Comparison of ENCODE assay signal across 14 cellular contexts in genomic region chr15:100931143-100931890, GRCh38. TPM values are rescaled to one million over a fixed set of nuclear protein-coding genes. Genes with fewer than 3 reads are reported as not detected.
A peak's percentile ranks its signal among the peaks of the same experiment; 100 is the strongest.
DNase-seq lines count a peak whose midpoint lies in the region; ATAC-seq, FAIRE-seq and TF ChIP-seq lines count a peak whose summit lies in the region.
"Had no signal": no experiment of that assay in that cellular context is flagged by ENCODE, and none has a peak within 500 bp of the region (broad histone marks: within the 10 kb centered on the region; RNA-seq: fewer than 3 reads in every experiment).

No MANE protein-coding gene starts in this region.

- TF ChIP-seq POLR2A in GM12891 (IDR thresholded peaks at IDR 0.05; ENCODE audit: low read depth, low read length), result no peak

- peak overlapping the region; percentile 52 for H3K9ac ChIP-seq in OCI-LY1 (ENCODE audit: low read length)

- H3F3A ChIP-seq in OCI-LY1 (ENCODE audit: insufficient read depth, low read length), result no peaks in the 10 kb centered on the region

- H3K27ac Mint-ChIP-seq in activated T-helper 2 cell treated with anti-CD3 and anti-CD28 coated beads, Interferon-gamma antibody, Interleukin-2, Interleukin-4, amounts not matched to agents 10 μg/mL and 5 μg/mL and 100 μg/mL, durations not matched to agents 14 hours and 24 hours and 36 hours, result no peak overlapping the region
- H3K27ac Mint-ChIP-seq in activated CD4-positive, alpha-beta T cell treated with anti-CD3 and anti-CD28 coated beads, Interleukin-2, amount 10 ng/mL, durations not matched to agents 24 days and 14 days, result no peak overlapping the region

- peak; percentile 61 for ATAC-seq in GM19324 (IDR thresholded peaks at IDR 0.05; ENCODE audit: low FRiP score, unreplicated experiment)
- peak; percentile 61 for ATAC-seq in HG02884 (IDR thresholded peaks at IDR 0.05; ENCODE audit: unreplicated experiment)
- ATAC-seq: esophagus mucosa had no signal

- H3K9me2 ChIP-seq in OCI-LY1 (ENCODE audit: low read depth, low read length), result no peaks in the 10 kb centered on the region

- H3K4me3 ChIP-seq in OCI-LY1 (ENCODE audit: low read depth, low read length, poor library complexity, severe bottlenecking), result peak overlapping the region; percentile 37
- H3K4me3 ChIP-seq: breast epithelium, suprapubic skin had no signal

- peaks cover 73% of the 10 kb centered on the region for H3K36me3 ChIP-seq in OCI-LY1 (ENCODE audit: insufficient read depth, low read length)
- H3K36me3 ChIP-seq: breast epithelium had no signal

- no peak for TF ChIP-seq CTCF in OCI-LY1 (IDR thresholded peaks at IDR 0.05; ENCODE audit: low read length)

- intact Hi-C loops in activated T-helper 2 cell treated with anti-CD3 and anti-CD28 coated beads, Interferon-gamma antibody, Interleukin-2, Interleukin-4, amounts not matched to agents 10 μg/mL and 5 μg/mL and 100 μg/mL, durations not matched to agents 14 hours and 24 hours and 36 hours (cut with micrococcal nuclease), result no loop called here
- intact Hi-C loops in activated CD4-positive, alpha-beta T cell treated with anti-CD3 and anti-CD28 coated beads, Interleukin-2, amount 10 ng/mL, durations not matched to agents 24 days and 14 days (cut with micrococcal nuclease), result no loop called here

- H3K4me2 ChIP-seq in OCI-LY1 (ENCODE audit: low read length), result peak overlapping the region; percentile 55

- H3K4me1 Mint-ChIP-seq in activated T-helper 2 cell treated with anti-CD3 and anti-CD28 coated beads, Interferon-gamma antibody, Interleukin-2, Interleukin-4, amounts not matched to agents 10 μg/mL and 5 μg/mL and 100 μg/mL, durations not matched to agents 14 hours and 24 hours and 36 hours (ENCODE audit: low read depth), result no peaks in the 10 kb centered on the region
- H3K4me1 Mint-ChIP-seq in activated CD4-positive, alpha-beta T cell treated with anti-CD3 and anti-CD28 coated beads, Interleukin-2, amount 10 ng/mL, durations not matched to agents 24 days and 14 days, result no peaks in the 10 kb centered on the region

- H4K20me1 ChIP-seq in OCI-LY1 (ENCODE audit: insufficient read depth, low read length), result no peaks in the 10 kb centered on the region

- H3K4me3 Mint-ChIP-seq in activated T-helper 2 cell treated with anti-CD3 and anti-CD28 coated beads, Interferon-gamma antibody, Interleukin-2, Interleukin-4, amounts not matched to agents 10 μg/mL and 5 μg/mL and 100 μg/mL, durations not matched to agents 14 hours and 24 hours and 36 hours (ENCODE audit: low read depth), result no peak overlapping the region
- H3K4me3 Mint-ChIP-seq in activated CD4-positive, alpha-beta T cell treated with anti-CD3 and anti-CD28 coated beads, Interleukin-2, amount 10 ng/mL, durations not matched to agents 24 days and 14 days, result no peak overlapping the region

- no peaks in the 10 kb centered on the region for H3K9me3 Mint-ChIP-seq in activated T-helper 2 cell treated with anti-CD3 and anti-CD28 coated beads, Interferon-gamma antibody, Interleukin-2, Interleukin-4, amounts not matched to agents 10 μg/mL and 5 μg/mL and 100 μg/mL, durations not matched to agents 14 hours and 24 hours and 36 hours
- no peaks in the 10 kb centered on the region for H3K9me3 Mint-ChIP-seq in activated CD4-positive, alpha-beta T cell treated with anti-CD3 and anti-CD28 coated beads, Interleukin-2, amount 10 ng/mL, durations not matched to agents 24 days and 14 days

- H3K4me1 ChIP-seq in OCI-LY1 (ENCODE audit: insufficient read depth, low read length, severe bottlenecking), result peaks cover 96% of the 10 kb centered on the region

- H2AFZ ChIP-seq in OCI-LY1 (ENCODE audit: low read length), result no peak overlapping the region

- H3K27ac ChIP-seq in OCI-LY1 (ENCODE audit: low read depth, low read length, poor library complexity, severe bottlenecking), result peak overlapping the region; percentile 96
- H3K27ac ChIP-seq: breast epithelium, suprapubic skin had no signal

- peak; percentile 95 for FAIRE-seq in GM12891 (lab: Jason Lieb, UNC)

- H3K36me3 Mint-ChIP-seq in activated T-helper 2 cell treated with anti-CD3 and anti-CD28 coated beads, Interferon-gamma antibody, Interleukin-2, Interleukin-4, amounts not matched to agents 10 μg/mL and 5 μg/mL and 100 μg/mL, durations not matched to agents 14 hours and 24 hours and 36 hours (ENCODE audit: low read depth), result no peaks in the 10 kb centered on the region
- H3K36me3 Mint-ChIP-seq in activated CD4-positive, alpha-beta T cell treated with anti-CD3 and anti-CD28 coated beads, Interleukin-2, amount 10 ng/mL, durations not matched to agents 24 days and 14 days (ENCODE audit: low read depth), result no peaks in the 10 kb centered on the region

- H3K9me3 ChIP-seq in OCI-LY1 (ENCODE audit: low read length), result no peaks in the 10 kb centered on the region
- H3K9me3 ChIP-seq: breast epithelium, suprapubic skin had no signal

- DNase-seq in GM12891 (ENCODE audit: insufficient read length, low spot score) (no peak), midbrain (lab: John Stamatoyannopoulos, UW) (no peak), NCI-H1930 (lab: John Stamatoyannopoulos, UW) (no peak)
- DNase-seq in activated T-helper 2 cell treated with anti-CD3 and anti-CD28 coated beads, Interferon-gamma antibody, Interleukin-2, Interleukin-4, amounts not matched to agents 10 μg/mL and 5 μg/mL and 100 μg/mL, durations not matched to agents 14 hours and 24 hours and 36 hours (ENCODE audit: low spot score), result no peak
- DNase-seq in activated CD4-positive, alpha-beta T cell treated with anti-CD3 and anti-CD28 coated beads, Interleukin-2, amount 10 ng/mL, durations not matched to agents 24 days and 14 days, result no peak
- DNase-seq: activated CD4-positive, alpha-beta T cell treated with anti-CD3 and anti-CD28 coated beads for 4 hours; activated effector memory CD4-positive, alpha-beta T cell treated with Interleukin-2 at 50 U/mL for 16 hours; retina had no signal

- H3K79me2 ChIP-seq in OCI-LY1 (ENCODE audit: insufficient read depth, low read length), result no peaks in the 10 kb centered on the region

- no peaks in the 10 kb centered on the region for H3K27me3 ChIP-seq in OCI-LY1 (ENCODE audit: insufficient read depth, low read length)
- H3K27me3 ChIP-seq: breast epithelium, suprapubic skin had no signal

- peaks cover 4% of the 10 kb centered on the region for H3K27me3 Mint-ChIP-seq in activated T-helper 2 cell treated with anti-CD3 and anti-CD28 coated beads, Interferon-gamma antibody, Interleukin-2, Interleukin-4, amounts not matched to agents 10 μg/mL and 5 μg/mL and 100 μg/mL, durations not matched to agents 14 hours and 24 hours and 36 hours (ENCODE audit: low read depth)
- peaks cover 9% of the 10 kb centered on the region for H3K27me3 Mint-ChIP-seq in activated CD4-positive, alpha-beta T cell treated with anti-CD3 and anti-CD28 coated beads, Interleukin-2, amount 10 ng/mL, durations not matched to agents 24 days and 14 days

TF ChIP-seq in GM12891, 5 proteins besides CTCF, POLR2A, EP300 and RAD21:
- no peak for TF ChIP-seq POLR2AphosphoS5 (IDR thresholded peaks at IDR 0.05; ENCODE audit: low read depth, low read length)
- TF ChIP-seq POU2F2 (IDR thresholded peaks at IDR 0.05; ENCODE audit: low read depth, low read length), result 0 out of 2 replicates have a peak, but pooled peaks have one; percentile 15
- TF ChIP-seq SPI1 (IDR thresholded peaks at IDR 0.05; ENCODE audit: low read depth, low read length), result no peak
- TF ChIP-seq TAF1 (IDR thresholded peaks at IDR 0.05; ENCODE audit: low read depth, low read length), result no peak
- no peak for TF ChIP-seq PAX5 (IDR thresholded peaks at IDR 0.05; ENCODE audit: insufficient read depth, low read length, severe bottlenecking)

RNA-seq across cellular contexts. Expression of gene LRRK1, which starts 12.2 kb away (rescaled TPM):
- 16.3 TPM for polyA plus RNA-seq in GM12891 (2012; ENCODE audit: low read depth, missing spikeins)
- 2.1 and 2.4 TPM in 2 replicates for total RNA-seq in activated T-helper 2 cell treated with anti-CD3 and anti-CD28 coated beads, Interferon-gamma antibody, Interleukin-2, Interleukin-4, amounts not matched to agents 10 μg/mL and 5 μg/mL and 100 μg/mL, durations not matched to agents 14 hours and 24 hours and 36 hours
- 1.3 and 2.1 TPM in 2 replicates for total RNA-seq in activated CD4-positive, alpha-beta T cell treated with anti-CD3 and anti-CD28 coated beads, Interleukin-2, amount 10 ng/mL, durations not matched to agents 24 days and 14 days

RNA-seq across cellular contexts. Expression of gene ALDH1A3, which starts 51.7 kb away (rescaled TPM):
- 0.03 TPM for polyA plus RNA-seq in GM12891 (2012; ENCODE audit: low read depth, missing spikeins)
- total RNA-seq in activated T-helper 2 cell treated with anti-CD3 and anti-CD28 coated beads, Interferon-gamma antibody, Interleukin-2, Interleukin-4, amounts not matched to agents 10 μg/mL and 5 μg/mL and 100 μg/mL, durations not matched to agents 14 hours and 24 hours and 36 hours, result not detected in 2 replicates
- not detected in 2 replicates for total RNA-seq in activated CD4-positive, alpha-beta T cell treated with anti-CD3 and anti-CD28 coated beads, Interleukin-2, amount 10 ng/mL, durations not matched to agents 24 days and 14 days
